Comparison of ENCODE assay signal across 19 cellular contexts in the genomic region with DNA sequence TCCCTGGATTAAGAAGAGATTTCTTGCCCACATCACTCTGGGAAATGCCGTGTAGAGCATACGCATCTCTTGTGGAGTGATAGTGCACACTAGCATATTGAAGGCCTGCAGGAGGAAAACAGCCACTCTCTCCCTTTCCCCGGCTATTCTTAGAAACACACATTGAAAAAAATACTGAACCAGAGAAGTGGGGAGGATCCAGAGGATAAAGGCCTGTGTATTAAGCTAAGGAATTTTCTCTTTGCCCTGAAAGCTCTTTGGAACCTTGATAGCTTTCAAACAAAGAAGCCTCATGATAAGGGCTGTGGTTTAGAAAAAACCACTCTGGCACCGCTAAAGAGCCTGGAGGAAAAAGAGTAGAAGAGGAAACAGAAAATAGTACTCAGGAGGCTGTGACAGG.
A peak's percentile ranks its signal among the peaks of the same experiment; 100 is the strongest.
DNase-seq lines count a peak whose midpoint lies in the region; ATAC-seq and TF ChIP-seq lines count a peak whose summit lies in the region.
"Had no signal": no experiment of that assay in that cellular context is flagged by ENCODE, and none has a peak within 500 bp of the region (broad histone marks: within the 10 kb centered on the region; RNA-seq: fewer than 3 reads in every experiment).

No MANE protein-coding gene starts in this region.

- H4K20me1 ChIP-seq in neural cell (ENCODE audit: insufficient read depth) = no peaks in the 10 kb centered on the region

- ATAC-seq in GM21423 (IDR thresholded peaks at IDR 0.05; ENCODE audit: unreplicated experiment) (no peak), HG03039 (IDR thresholded peaks at IDR 0.05; ENCODE audit: unreplicated experiment) (no peak)
- ATAC-seq: Panc1 had no signal

- no peak for TF ChIP-seq RAD21 in neural cell (conservative IDR thresholded peaks at IDR 0.05)

- no peak overlapping the region for H3K4me2 ChIP-seq in neural cell (ENCODE audit: low read length)

- no peaks in the 10 kb centered on the region for H3K9me2 ChIP-seq in neural cell (ENCODE audit: insufficient read depth, low read length)

- no peak overlapping the region for H3K4me3 ChIP-seq in neural cell (ENCODE audit: low read length)
- no peak overlapping the region for H3K4me3 ChIP-seq in Peyer's patch

- H3K27ac ChIP-seq in neural cell (ENCODE audit: low read length) (no peak overlapping the region), Peyer's patch (no peak overlapping the region)
- H3K27ac ChIP-seq: 22Rv1 had no signal

- H3K36me3 ChIP-seq in neural cell (ENCODE audit: insufficient read depth, low read length) (no peaks in the 10 kb centered on the region), Peyer's patch (no peaks in the 10 kb centered on the region)

- no peak for TF ChIP-seq EP300 in neural cell (conservative IDR thresholded peaks at IDR 0.05; ENCODE audit: poor library complexity, severe bottlenecking)

- H3K27me3 ChIP-seq in neural cell (ENCODE audit: insufficient read depth, low read depth, low read length) = no peaks in the 10 kb centered on the region
- H3K27me3 ChIP-seq in Peyer's patch = no peaks in the 10 kb centered on the region

- H3K9ac ChIP-seq in neural cell (ENCODE audit: low read length) = no peak overlapping the region

- no peaks in the 10 kb centered on the region for H3K9me3 ChIP-seq in neural cell (ENCODE audit: low read length)
- no peaks in the 10 kb centered on the region for H3K9me3 ChIP-seq in Peyer's patch

- no peak overlapping the region for H2AFZ ChIP-seq in neural cell (ENCODE audit: low read depth, low read length)

- DNase-seq in NCI-H2107 (lab: John Stamatoyannopoulos, UW) = peak; percentile 5
- no peak for DNase-seq in NCI-H2107 treated with DMSO at 0.1 percent for 48 hours (lab: John Stamatoyannopoulos, UW; ENCODE audit: unreplicated experiment)
- DNase-seq in M059J (ENCODE audit: low read depth) = peak; percentile 57
- peak; percentile 95 for DNase-seq in foreskin melanocyte
- no peak for DNase-seq in Peyer's patch
- DNase-seq: CD4-positive, alpha-beta T cell; DMS79 treated with DMSO at 0.1 percent for 48 hours; GOT3; MV-4-11; NCI-H1417 treated with DMSO at 0.1 percent for 48 hours; NCI-H1930; NCI-H510A treated with DMSO at 0.1 percent for 48 hours; NCI-H82; SIG-M5 had no signal

- H3K79me2 ChIP-seq in neural cell (replicated peaks; ENCODE audit: insufficient read depth, low read length) = no peaks in the 10 kb centered on the region

- no peak for TF ChIP-seq CTCF in neural cell (IDR thresholded peaks at IDR 0.05; ENCODE audit: poor library complexity, severe bottlenecking)
- no peak for TF ChIP-seq CTCF in Peyer's patch (IDR thresholded peaks at IDR 0.05)

- no peaks in the 10 kb centered on the region for H3F3A ChIP-seq in neural cell (ENCODE audit: insufficient read depth, low read length, poor library complexity, severe bottlenecking)

- no peaks in the 10 kb centered on the region for H3K4me1 ChIP-seq in Peyer's patch

- TF ChIP-seq POLR2A in Peyer's patch (IDR thresholded peaks at IDR 0.05) = no peak

TF ChIP-seq in neural cell, 6 proteins besides CTCF, POLR2A, EP300 and RAD21:
- TF ChIP-seq TAF1 (IDR thresholded peaks at IDR 0.05; ENCODE audit: low read depth) = no peak
- TF ChIP-seq EZH2 (IDR thresholded peaks at IDR 0.05; ENCODE audit: borderline replicate concordance, insufficient read depth, low read length, poor library complexity, severe bottlenecking) = no peak
- TF ChIP-seq SMC3 (conservative IDR thresholded peaks at IDR 0.05; ENCODE audit: poor library complexity) = no peak
- no peak for TF ChIP-seq MXI1 (conservative IDR thresholded peaks at IDR 0.05; ENCODE audit: poor library complexity, severe bottlenecking)
- TF ChIP-seq POLR2AphosphoS5 (IDR thresholded peaks at IDR 0.05) = peak; percentile 16
- TF ChIP-seq, protein P1, sequence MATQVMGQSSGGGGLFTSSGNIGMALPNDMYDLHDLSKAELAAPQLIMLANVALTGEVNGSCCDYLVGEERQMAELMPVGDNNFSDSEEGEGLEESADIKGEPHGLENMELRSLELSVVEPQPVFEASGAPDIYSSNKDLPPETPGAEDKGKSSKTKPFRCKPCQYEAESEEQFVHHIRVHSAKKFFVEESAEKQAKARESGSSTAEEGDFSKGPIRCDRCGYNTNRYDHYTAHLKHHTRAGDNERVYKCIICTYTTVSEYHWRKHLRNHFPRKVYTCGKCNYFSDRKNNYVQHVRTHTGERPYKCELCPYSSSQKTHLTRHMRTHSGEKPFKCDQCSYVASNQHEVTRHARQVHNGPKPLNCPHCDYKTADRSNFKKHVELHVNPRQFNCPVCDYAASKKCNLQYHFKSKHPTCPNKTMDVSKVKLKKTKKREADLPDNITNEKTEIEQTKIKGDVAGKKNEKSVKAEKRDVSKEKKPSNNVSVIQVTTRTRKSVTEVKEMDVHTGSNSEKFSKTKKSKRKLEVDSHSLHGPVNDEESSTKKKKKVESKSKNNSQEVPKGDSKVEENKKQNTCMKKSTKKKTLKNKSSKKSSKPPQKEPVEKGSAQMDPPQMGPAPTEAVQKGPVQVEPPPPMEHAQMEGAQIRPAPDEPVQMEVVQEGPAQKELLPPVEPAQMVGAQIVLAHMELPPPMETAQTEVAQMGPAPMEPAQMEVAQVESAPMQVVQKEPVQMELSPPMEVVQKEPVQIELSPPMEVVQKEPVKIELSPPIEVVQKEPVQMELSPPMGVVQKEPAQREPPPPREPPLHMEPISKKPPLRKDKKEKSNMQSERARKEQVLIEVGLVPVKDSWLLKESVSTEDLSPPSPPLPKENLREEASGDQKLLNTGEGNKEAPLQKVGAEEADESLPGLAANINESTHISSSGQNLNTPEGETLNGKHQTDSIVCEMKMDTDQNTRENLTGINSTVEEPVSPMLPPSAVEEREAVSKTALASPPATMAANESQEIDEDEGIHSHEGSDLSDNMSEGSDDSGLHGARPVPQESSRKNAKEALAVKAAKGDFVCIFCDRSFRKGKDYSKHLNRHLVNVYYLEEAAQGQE (IDR thresholded peaks at IDR 0.05; ENCODE audit: borderline replicate concordance) = no peak

Comparison
In these comparisons a context has a peak if more than half of its experiments do, and no peak if none do; other contexts are left out.
1. DNase-seq: peak in NCI-H2107 (single experiment), M059J (single experiment) and foreskin melanocyte (single experiment); none in NCI-H2107 treated with DMSO at 0.1 percent for 48 hours (single experiment) and Peyer's patch (0 of 3).